7 cellular contexts compared by ENCODE assay signal in the genomic region with DNA sequence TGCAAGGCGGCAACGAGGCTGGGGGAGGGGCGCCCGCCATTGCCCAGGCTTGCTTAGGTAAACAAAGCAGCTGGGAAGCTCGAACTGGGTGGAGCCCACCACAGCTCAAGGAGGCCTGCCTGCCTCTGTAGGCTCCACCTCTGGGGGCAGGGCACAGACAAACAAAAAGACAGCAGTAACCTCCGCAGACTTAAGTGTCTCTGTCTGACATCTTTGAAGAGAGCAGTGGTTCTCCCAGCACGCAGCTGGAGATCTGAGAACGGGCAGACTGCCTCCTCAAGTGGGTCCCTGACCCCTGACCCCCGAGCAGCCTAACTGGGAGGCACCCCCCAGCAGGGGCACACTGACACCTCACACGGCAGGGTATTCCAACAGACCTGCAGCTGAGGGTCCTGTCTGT. TPM values are rescaled to one million over a fixed set of nuclear protein-coding genes. Genes with fewer than 3 reads are reported as not detected.
A peak's percentile ranks its signal among the peaks of the same experiment; 100 is the strongest.
DNase-seq lines count a peak whose midpoint lies in the region; ATAC-seq and TF ChIP-seq lines count a peak whose summit lies in the region.
"Not testable (repeated sequence)": the region's sequence is repeated elsewhere in the genome, so short reads cannot be mapped to it uniquely, and the experiment has no call there.

No MANE protein-coding gene starts in this region.

- DNase-seq in CD4-positive, alpha-beta memory T cell = peak in 2 of 5 donors; percentile 4 to 6
- DNase-seq in H9; SJCRH30; activated T-cell treated with anti-CD3 and anti-CD28 coated beads, Interleukin-2, amount 50 U/mL, for 24 hours; chondrocyte (ENCODE audit: low spot score); osteocyte (ENCODE audit: extremely low spot score, unreplicated experiment): not testable (repeated sequence)
- peak in 3 of 10 donors; percentile 3 to 16 (median 8) for DNase-seq in naive thymus-derived CD8-positive, alpha-beta T cell

- H3K14ac ChIP-seq in H9 (ENCODE audit: insufficient read depth, low read length) = not testable (repeated sequence)

- H2BK5ac ChIP-seq in H9 (ENCODE audit: insufficient read length, low read length) = not testable (repeated sequence)

- not testable (repeated sequence) for H3K36me3 ChIP-seq in CD4-positive, alpha-beta memory T cell (ENCODE audit: insufficient read depth, low read length); SJCRH30

- H3K9ac ChIP-seq in H9 (ENCODE audit: extremely low read depth, insufficient read length, low read length) = not testable (repeated sequence)

- not testable (repeated sequence) for H3K27me3 Mint-ChIP-seq in CD4-positive, alpha-beta memory T cell; H9 (ENCODE audit: low read depth); chondrocyte (ENCODE audit: low read depth); naive thymus-derived CD8-positive, alpha-beta T cell
- peaks cover 10% of the 10 kb centered on the region for H3K27me3 Mint-ChIP-seq in activated T-cell treated with anti-CD3 and anti-CD28 coated beads, Interleukin-2, amount 50 U/mL, for 24 hours
- H3K27me3 Mint-ChIP-seq in osteocyte (ENCODE audit: unreplicated experiment) = peaks cover 18% of the 10 kb centered on the region

- not testable (repeated sequence) for H4K20me1 ChIP-seq in H9 (ENCODE audit: control insufficient read depth, insufficient read depth, insufficient read length)

- not testable (repeated sequence) for H3K23ac ChIP-seq in H9 (ENCODE audit: insufficient read length, low read depth, low read length)

- H3T11ph ChIP-seq in H9 (ENCODE audit: low read length) = not testable (repeated sequence)

- not testable (repeated sequence) for H2AFZ ChIP-seq in H9 (ENCODE audit: low read length)

- not testable (repeated sequence) for H3K27ac ChIP-seq in CD4-positive, alpha-beta memory T cell (ENCODE audit: low read depth, low read length); H9 (ENCODE audit: insufficient read length, low read depth, low read length); SJCRH30

- intact Hi-C loops in CD4-positive, alpha-beta memory T cell (cut with micrococcal nuclease) = not testable (repeated sequence)

- H3K27me3 ChIP-seq in CD4-positive, alpha-beta memory T cell (ENCODE audit: insufficient read depth, low read length); H9 (ENCODE audit: insufficient read depth, low read length); SJCRH30: not testable (repeated sequence)

- POLR2A ChIA-PET in CD4-positive, alpha-beta memory T cell (lab: Charles Lee; ENCODE audit: partially characterized antibody); naive thymus-derived CD8-positive, alpha-beta T cell (lab: Charles Lee): not testable (repeated sequence)

- not testable (repeated sequence) for H2BK15ac ChIP-seq in H9 (ENCODE audit: low read depth, low read length)

- no CpG with 5 or more reads among the region's 10 CpGs for WGBS in H9 (ENCODE audit: extremely low coverage, insufficient read length, low lambda C conversion rate)

- H3K18ac ChIP-seq in H9 (ENCODE audit: insufficient read length, low read depth, low read length) = not testable (repeated sequence)

- not testable (repeated sequence) for H4K91ac ChIP-seq in H9 (ENCODE audit: insufficient read length, low read depth, low read length)

- not testable (repeated sequence) for H3K9me3 ChIP-seq in CD4-positive, alpha-beta memory T cell (ENCODE audit: control insufficient read depth in 1 of 2, low read length in 2 of 2); H9 (ENCODE audit: control insufficient read depth, low read depth, low read length); SJCRH30 (replicated peaks)

- not testable (repeated sequence) for H2BK20ac ChIP-seq in H9 (ENCODE audit: low read depth, low read length, poor library complexity, severe bottlenecking)

- not testable (repeated sequence) for H3K4me1 Mint-ChIP-seq in CD4-positive, alpha-beta memory T cell; H9; activated T-cell treated with anti-CD3 and anti-CD28 coated beads, Interleukin-2, amount 50 U/mL, for 24 hours (ENCODE audit: low read depth); chondrocyte (ENCODE audit: low read depth); naive thymus-derived CD8-positive, alpha-beta T cell; osteocyte (ENCODE audit: unreplicated experiment)

- H3K79me2 ChIP-seq in H9 (ENCODE audit: insufficient read depth, low read length) = not testable (repeated sequence)

- CTCF ChIA-PET in CD4-positive, alpha-beta memory T cell (lab: Charles Lee; ENCODE audit: partially characterized antibody) = not testable (repeated sequence)

- H3K36me3 Mint-ChIP-seq in CD4-positive, alpha-beta memory T cell; H9 (ENCODE audit: insufficient read depth in 1 of 3, low read depth in 3 of 3); activated T-cell treated with anti-CD3 and anti-CD28 coated beads, Interleukin-2, amount 50 U/mL, for 24 hours (ENCODE audit: low read depth); chondrocyte (ENCODE audit: low read depth); naive thymus-derived CD8-positive, alpha-beta T cell; osteocyte (ENCODE audit: unreplicated experiment): not testable (repeated sequence)

- H2BK120ac ChIP-seq in H9 (ENCODE audit: low read depth, low read length, poor library complexity, severe bottlenecking) = not testable (repeated sequence)

- H3K4me2 ChIP-seq in H9 (ENCODE audit: insufficient read depth, insufficient read length, low read length) = not testable (repeated sequence)

- not testable (repeated sequence) for H2AK5ac ChIP-seq in H9 (ENCODE audit: insufficient read length, low read length)

- H3K79me1 ChIP-seq in H9 (ENCODE audit: insufficient read depth, low read depth, low read length, poor library complexity, severe bottlenecking) = not testable (repeated sequence)

- H3K56ac ChIP-seq in H9 (ENCODE audit: insufficient read length, low read depth, low read length) = not testable (repeated sequence)

- H4K8ac ChIP-seq in H9 (replicated peaks; ENCODE audit: insufficient read length, low read depth, low read length) = not testable (repeated sequence)

- not testable (repeated sequence) for H3K4me3 ChIP-seq in CD4-positive, alpha-beta memory T cell (ENCODE audit: low read length in 2 of 2)
- 0 out of 2 replicates have a peak overlapping the region, but pooled peaks have one; percentile 22 for H3K4me3 ChIP-seq in SJCRH30

- peak overlapping the region in 6 of 8 donors; percentile 35 to 77 (median 62) for H3K4me3 Mint-ChIP-seq in CD4-positive, alpha-beta memory T cell
- peak overlapping the region; percentile 53 to 70 for H3K4me3 Mint-ChIP-seq in H9
- H3K4me3 Mint-ChIP-seq in activated T-cell treated with anti-CD3 and anti-CD28 coated beads, Interleukin-2, amount 50 U/mL, for 24 hours = peak overlapping the region; percentile 15
- H3K4me3 Mint-ChIP-seq in chondrocyte (ENCODE audit: unreplicated experiment) = peak overlapping the region; percentile 55
- H3K4me3 Mint-ChIP-seq in naive thymus-derived CD8-positive, alpha-beta T cell = peak overlapping the region in 9 of 10 donors; percentile 41 to 79 (median 60)
- peak overlapping the region; percentile 60 for H3K4me3 Mint-ChIP-seq in osteocyte (ENCODE audit: unreplicated experiment)

- H3K27ac Mint-ChIP-seq in CD4-positive, alpha-beta memory T cell; activated T-cell treated with anti-CD3 and anti-CD28 coated beads, Interleukin-2, amount 50 U/mL, for 24 hours; chondrocyte (ENCODE audit: unreplicated experiment); osteocyte (ENCODE audit: unreplicated experiment): not testable (repeated sequence)
- H3K27ac Mint-ChIP-seq in H9 = peak overlapping the region in 1 of 3 experiments; percentile 44; a peak in 1 of 7 replicates
- H3K27ac Mint-ChIP-seq in naive thymus-derived CD8-positive, alpha-beta T cell = peak overlapping the region in 5 of 10 donors; percentile 10 to 85 (median 75)

- not testable (repeated sequence) for H3K4ac ChIP-seq in H9 (ENCODE audit: low read depth, low read length)

- TF ChIP-seq CTCF in H9 (conservative IDR thresholded peaks at IDR 0.05); chondrocyte (IDR thresholded peaks at IDR 0.05); osteocyte (IDR thresholded peaks at IDR 0.05): not testable (repeated sequence)

- not testable (repeated sequence) for H3K9me3 Mint-ChIP-seq in CD4-positive, alpha-beta memory T cell; H9; activated T-cell treated with anti-CD3 and anti-CD28 coated beads, Interleukin-2, amount 50 U/mL, for 24 hours; chondrocyte (ENCODE audit: low read depth); naive thymus-derived CD8-positive, alpha-beta T cell; osteocyte (ENCODE audit: unreplicated experiment)

- not testable (repeated sequence) for H3K23me2 ChIP-seq in H9 (ENCODE audit: insufficient read length, low read depth, low read length, poor library complexity, severe bottlenecking)

- not testable (repeated sequence) for ATAC-seq in naive thymus-derived CD8-positive, alpha-beta T cell

- H3K4me1 ChIP-seq in CD4-positive, alpha-beta memory T cell (ENCODE audit: insufficient read depth, low read length); H9 (ENCODE audit: insufficient read depth, low read length); SJCRH30: not testable (repeated sequence)

- not testable (repeated sequence) for H4K5ac ChIP-seq in H9 (ENCODE audit: insufficient read length, low read depth, low read length)

- H2BK12ac ChIP-seq in H9 (ENCODE audit: insufficient read length, low read depth, low read length) = not testable (repeated sequence)

RNA-seq across cellular contexts. Expression of a gene that starts 36.1 kb away (rescaled TPM):
- 10 to 100 TPM; 52.4 to 53.3 TPM for total RNA-seq in CD4-positive, alpha-beta memory T cell
- polyA plus RNA-seq in CD4-positive, alpha-beta memory T cell = 10 to 100 TPM; 48.4 to 58.4 TPM
- total RNA-seq in H9 (2021) (34.5 and 37.5 TPM in 2 replicates), chondrocyte (125 to 160 TPM (median 129 TPM) in 3 replicates), osteocyte (120 and 127 TPM in 2 replicates)
- total RNA-seq in SJCRH30 (2014; rRNA removed; shearing (Covaris generic)) = 43.8 and 47.5 TPM in 2 replicates
- 10 to 100 TPM; 53.0 to 58.0 TPM for total RNA-seq in naive thymus-derived CD8-positive, alpha-beta T cell
- polyA plus RNA-seq in naive thymus-derived CD8-positive, alpha-beta T cell = 10 to 100 TPM; 36.5 to 41.7 (median 40.9) TPM

RNA-seq across cellular contexts. Expression of a gene that starts 57.4 kb away (rescaled TPM):
- total RNA-seq in CD4-positive, alpha-beta memory T cell = under 1 TPM in 1 of 2 experiments, not detected in 1; 0.08 TPM
- under 1 TPM in 1 of 2 donors, not detected in 1; 0.47 TPM for polyA plus RNA-seq in CD4-positive, alpha-beta memory T cell
- total RNA-seq in H9 (2021) = 3.8 and 3.9 TPM in 2 replicates
- total RNA-seq in SJCRH30 (2014; rRNA removed; shearing (Covaris generic)) = 0.46 and 0.49 TPM in 2 replicates
- total RNA-seq in chondrocyte = 0.31 to 1.6 TPM (median 1.5 TPM) in 3 replicates
- under 1 TPM; 0.14 to 0.21 TPM for total RNA-seq in naive thymus-derived CD8-positive, alpha-beta T cell
- polyA plus RNA-seq in naive thymus-derived CD8-positive, alpha-beta T cell = under 1 TPM in 2 of 3 donors, not detected in 1; 0.16 to 0.21 TPM
- not detected in 2 replicates for total RNA-seq in osteocyte
